19 cellular contexts compared by ENCODE assay signal in genomic region chr17:49895812-49896211, GRCh38. TPM values are rescaled to one million over a fixed set of nuclear protein-coding genes. Genes with fewer than 3 reads are reported as not detected.
DNase-seq lines count a peak whose midpoint lies in the region; ATAC-seq and TF ChIP-seq lines count a peak whose summit lies in the region.
"Had no signal": no experiment of that assay in that cellular context is flagged by ENCODE, and none has a peak within 500 bp of the region (broad histone marks: within the 10 kb centered on the region; RNA-seq: fewer than 3 reads in every experiment).

No MANE protein-coding gene starts in this region.

- POLR2A ChIA-PET in HEK293 (lab: Yijun Ruan, JAX) (no interaction called here), PC-9 (lab: Charles Lee; ENCODE audit: unreplicated experiment) (no interaction called here)
- POLR2A ChIA-PET in CD4-positive, alpha-beta T cell (lab: Charles Lee) = no interaction called here

- no peaks in the 10 kb centered on the region for H4K20me1 ChIP-seq in PC-9 (ENCODE audit: insufficient read depth)
- H4K20me1 ChIP-seq: BLaER1 had no signal

- BruUV-seq in PC-9 (replicated peaks; lab: Mats Ljungman, UMichigan) = no TSS peak

- no peaks in the 10 kb centered on the region for H3K4me1 ChIP-seq in HEK293 (ENCODE audit: control insufficient read depth, insufficient read depth, low read length)
- peaks cover 88% of the 10 kb centered on the region for H3K4me1 ChIP-seq in PC-9 (replicated peaks; ENCODE audit: insufficient read depth)
- H3K4me1 ChIP-seq: BE2C, BLaER1 had no signal

- no peak overlapping the region for H3K4me3 Mint-ChIP-seq in CD4-positive, alpha-beta T cell
- H3K4me3 Mint-ChIP-seq: CD4-positive, CD25-positive, alpha-beta regulatory T cell; CD8-positive, alpha-beta T cell had no signal

- intact Hi-C loops in PC-9 (cut with micrococcal nuclease; ENCODE audit: unreplicated experiment) = no loop called here
- intact Hi-C loops in CD4-positive, alpha-beta T cell (cut with DNase I, micrococcal nuclease) = no loop called here

- TF ChIP-seq CTCF in HEK293 (tag by site-specific recombination; IDR thresholded peaks at IDR 0.05) (no peak), PC-9 (conservative IDR thresholded peaks at IDR 0.05) (no peak)
- TF ChIP-seq CTCF in CD4-positive, alpha-beta T cell (IDR thresholded peaks at IDR 0.05) = no peak

- H3K9me3 ChIP-seq in HEK293 (ENCODE audit: control insufficient read depth, insufficient read depth, low read depth, low read length) = no peaks in the 10 kb centered on the region
- H3K9me3 ChIP-seq in PC-9 (ENCODE audit: insufficient read depth, low read depth) = no peaks in the 10 kb centered on the region
- no peaks in the 10 kb centered on the region for H3K9me3 ChIP-seq in CD4-positive, alpha-beta T cell (ENCODE audit: control insufficient read depth, low read length)
- H3K9me3 ChIP-seq: BE2C, BLaER1, Caco-2 had no signal

- peaks cover 64% of the 10 kb centered on the region for H3F3A ChIP-seq in PC-9 (ENCODE audit: insufficient read depth, low read depth)

- H3K27ac ChIP-seq in HEK293 (ENCODE audit: extremely low read depth, low read depth, low read length) = no peak overlapping the region
- peak overlapping the region; percentile 88 for H3K27ac ChIP-seq in PC-9
- H3K27ac ChIP-seq in epithelial cell of prostate = peak overlapping the region; percentile 59
- no peak overlapping the region for H3K27ac ChIP-seq in CD4-positive, alpha-beta T cell (ENCODE audit: low read depth, low read length)
- H3K27ac ChIP-seq: BLaER1 had no signal

- peaks cover 91% of the 10 kb centered on the region for H3K27me3 Mint-ChIP-seq in CD4-positive, alpha-beta T cell

- H3K4me3 ChIP-seq in HEK293 (ENCODE audit: low read depth, low read length) (no peak overlapping the region), PC-9 (peak overlapping the region; percentile 48; the same call in 1 of the 2 replicates)
- H3K4me3 ChIP-seq: BLaER1 had no signal

- H3K4me2 ChIP-seq in PC-9 = peak overlapping the region; percentile 72
- H3K4me2 ChIP-seq: BLaER1 had no signal

- no peaks in the 10 kb centered on the region for H3K27me3 ChIP-seq in PC-9 (ENCODE audit: insufficient read depth, low read depth)
- peaks cover 77% of the 10 kb centered on the region for H3K27me3 ChIP-seq in CD4-positive, alpha-beta T cell (ENCODE audit: control insufficient read depth, insufficient read depth, low read length)

- no peaks in the 10 kb centered on the region for H3K36me3 Mint-ChIP-seq in CD4-positive, alpha-beta T cell (ENCODE audit: low read depth)
- H3K36me3 Mint-ChIP-seq: CD14-positive monocyte; CD8-positive, alpha-beta T cell had no signal

- H3K79me2 ChIP-seq in PC-9 (ENCODE audit: low read depth) = peaks cover 8% of the 10 kb centered on the region

- no peak overlapping the region for H2AFZ ChIP-seq in PC-9

- no peaks in the 10 kb centered on the region for H3K9me3 Mint-ChIP-seq in CD4-positive, alpha-beta T cell
- H3K9me3 Mint-ChIP-seq: CD8-positive, alpha-beta T cell had no signal

- ATAC-seq in CD4-positive, alpha-beta T cell (ENCODE audit: poor library complexity) = no peak
- ATAC-seq: CD8-positive, alpha-beta T cell had no signal

- CTCF ChIA-PET in HEK293 (lab: Yijun Ruan, JAX) = interaction anchor here (0.6 to 7.8 kb wide), 5 partner anchors 10 to 101 kb away, joined by 3 to 73 read pairs (median 6); partner anchors contain the start of gene DLX3
- CTCF ChIA-PET in PC-9 (lab: Charles Lee) = interaction anchor here (0.5 to 0.6 kb wide), 2 partner anchors 131 to 159 kb away, joined by 3 to 4 read pairs; no protein-coding TSS in a partner anchor
- CTCF ChIA-PET in CD4-positive, alpha-beta T cell (lab: Charles Lee) = no interaction called here

- H3K9me2 ChIP-seq in PC-9 (ENCODE audit: insufficient read depth) = no peaks in the 10 kb centered on the region

- no peak overlapping the region for H3K27ac Mint-ChIP-seq in CD4-positive, alpha-beta T cell
- H3K27ac Mint-ChIP-seq: CD14-positive monocyte; CD4-positive, CD25-positive, alpha-beta regulatory T cell; CD8-positive, alpha-beta T cell had no signal

- DNase-seq in PC-9 (no peak), epithelial cell of prostate (ENCODE audit: low read depth, low spot score) (no peak), HCEC 1CT (no peak)
- no peak for DNase-seq in stimulated activated naive CD4-positive, alpha-beta T cell (lab: John Stamatoyannopoulos, UW)
- DNase-seq in CD4-positive, alpha-beta T cell = no peak
- DNase-seq: 8988T; ACHN; BE2C; C1 segment of cervical spinal cord; Caco-2; Calu3; CD4-positive, CD25-positive, alpha-beta regulatory T cell; CD8-positive, alpha-beta T cell; DMS79 treated with DMSO at 0.1 percent for 48 hours; GF-D8 had no signal

- H3K36me3 ChIP-seq in HEK293 (ENCODE audit: control insufficient read depth in 2 of 2, insufficient read depth in 1 of 2, low read length in 2 of 2) (no peaks in the 10 kb centered on the region), PC-9 (ENCODE audit: low read depth) (no peaks in the 10 kb centered on the region)
- H3K36me3 ChIP-seq: BE2C, BLaER1 had no signal

- no peaks in the 10 kb centered on the region for H3K4me1 Mint-ChIP-seq in CD4-positive, alpha-beta T cell (ENCODE audit: low read depth)
- H3K4me1 Mint-ChIP-seq: CD4-positive, CD25-positive, alpha-beta regulatory T cell had no signal

TF ChIP-seq in HEK293, 187 proteins besides CTCF, POLR2A, EP300 and RAD21:
- TF ChIP-seq, protein P1, sequence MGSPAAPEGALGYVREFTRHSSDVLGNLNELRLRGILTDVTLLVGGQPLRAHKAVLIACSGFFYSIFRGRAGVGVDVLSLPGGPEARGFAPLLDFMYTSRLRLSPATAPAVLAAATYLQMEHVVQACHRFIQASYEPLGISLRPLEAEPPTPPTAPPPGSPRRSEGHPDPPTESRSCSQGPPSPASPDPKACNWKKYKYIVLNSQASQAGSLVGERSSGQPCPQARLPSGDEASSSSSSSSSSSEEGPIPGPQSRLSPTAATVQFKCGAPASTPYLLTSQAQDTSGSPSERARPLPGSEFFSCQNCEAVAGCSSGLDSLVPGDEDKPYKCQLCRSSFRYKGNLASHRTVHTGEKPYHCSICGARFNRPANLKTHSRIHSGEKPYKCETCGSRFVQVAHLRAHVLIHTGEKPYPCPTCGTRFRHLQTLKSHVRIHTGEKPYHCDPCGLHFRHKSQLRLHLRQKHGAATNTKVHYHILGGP (tag by site-specific recombination; IDR thresholded peaks at IDR 0.05) = no peak
- TF ChIP-seq ZNF174 (tag by site-specific recombination; IDR thresholded peaks at IDR 0.05) (no peak), SCRT2 (tag by site-specific recombination; IDR thresholded peaks at IDR 0.05) (peak; percentile 55), ATF2 (tag by site-specific recombination; IDR thresholded peaks at IDR 0.05; ENCODE audit: low read depth) (no peak), ZFHX2 (tag by site-specific recombination; conservative IDR thresholded peaks at IDR 0.05) (no peak), ZNF24 (tag by site-specific recombination; IDR thresholded peaks at IDR 0.05) (peak; percentile 58; the same call in 1 of the 2 replicates)

RNA-seq across cellular contexts. Expression of gene TAC4, which starts 47.9 kb away (rescaled TPM):
- total RNA-seq in PC-9 (2021) = not detected in 2 replicates
- not detected for total RNA-seq in CD4-positive, alpha-beta T cell
- total RNA-seq: A673; Calu3; CD4-positive, CD25-positive, alpha-beta regulatory T cell; CD8-positive, alpha-beta T cell had no signal

Comparison
In these comparisons a context has a peak if more than half of its experiments do, and no peak if none do; other contexts are left out.
1. H3K27ac ChIP-seq: peak in PC-9 (single experiment) and epithelial cell of prostate (single experiment); none in HEK293 (single experiment) and CD4-positive, alpha-beta T cell (single experiment).